Comparison of ENCODE assay signal across 17 cellular contexts in the genomic region with DNA sequence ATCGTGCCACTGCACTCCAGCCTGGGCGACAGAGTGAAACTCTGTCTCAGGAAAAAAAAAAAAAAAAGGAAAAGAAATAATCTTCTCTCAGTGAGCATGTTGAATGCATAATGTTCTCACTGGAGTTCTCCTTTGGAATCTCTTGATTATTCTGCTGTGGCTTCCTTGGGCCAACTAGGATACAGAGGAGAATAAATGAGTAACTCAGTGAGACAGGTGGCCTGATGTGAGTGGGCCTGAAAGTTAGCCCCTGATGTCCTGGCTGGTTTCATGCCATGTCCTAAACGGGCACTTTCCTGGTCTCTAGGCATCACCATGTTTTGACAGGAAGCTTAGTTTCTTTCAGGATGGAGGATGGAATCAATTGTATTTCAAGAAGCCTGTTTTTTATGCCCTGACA.
DNase-seq lines count a peak whose midpoint lies in the region; ATAC-seq, FAIRE-seq and TF ChIP-seq lines count a peak whose summit lies in the region.
"Had no signal": no experiment of that assay in that cellular context is flagged by ENCODE, and none has a peak within 500 bp of the region (broad histone marks: within the 10 kb centered on the region; RNA-seq: fewer than 3 reads in every experiment).

No MANE protein-coding gene starts in this region.

- TF ChIP-seq CTCF in SK-N-SH (IDR thresholded peaks at IDR 0.05) (no peak), endothelial cell of umbilical vein (IDR thresholded peaks at IDR 0.05; ENCODE audit: extremely low read depth in 1 of 2, insufficient read depth in 1 of 2, low read depth in 1 of 2, low read length in 2 of 2) (no peak), upper lobe of right lung (IDR thresholded peaks at IDR 0.05) (no peak), GM20000 (IDR thresholded peaks at IDR 0.05; ENCODE audit: extremely low read depth, missing control alignments) (no peak)

- H3K4me2 ChIP-seq in SK-N-SH (no peak overlapping the region), endothelial cell of umbilical vein (ENCODE audit: insufficient read depth, low read length) (peak overlapping the region; percentile 88)

- H3K9me1 ChIP-seq in endothelial cell of umbilical vein (replicated peaks; ENCODE audit: control insufficient read depth, extremely low read depth, insufficient read depth, low read length): no peaks in the 10 kb centered on the region

- H3K9me3 ChIP-seq in SK-N-SH: no peaks in the 10 kb centered on the region
- no peaks in the 10 kb centered on the region for H3K9me3 ChIP-seq in endothelial cell of umbilical vein (replicated peaks; ENCODE audit: control insufficient read depth, insufficient read depth, low read length)
- H3K9me3 ChIP-seq in muscle layer of duodenum (ENCODE audit: control insufficient read depth in 1 of 2, low read length in 2 of 2): no peaks in the 10 kb centered on the region
- no peaks in the 10 kb centered on the region for H3K9me3 ChIP-seq in upper lobe of right lung
- H3K9me3 ChIP-seq: right lobe of liver had no signal

- H3K27ac ChIP-seq in SK-N-SH (ENCODE audit: low read depth in 2 of 2, low read length in 1 of 2): no peak overlapping the region
- H3K27ac ChIP-seq in endothelial cell of umbilical vein (ENCODE audit: insufficient read depth, low read depth, low read length): peak overlapping the region; percentile 88
- H3K27ac ChIP-seq in muscle layer of duodenum (ENCODE audit: low read length): peak overlapping the region; percentile 34
- peak overlapping the region; percentile 70 for H3K27ac ChIP-seq in upper lobe of right lung
- H3K27ac ChIP-seq: brain microvascular endothelial cell had no signal

- TF ChIP-seq POLR2A in endothelial cell of umbilical vein (IDR thresholded peaks at IDR 0.05; ENCODE audit: low read depth, low read length): no peak

- no peak for TF ChIP-seq RAD21 in SK-N-SH (IDR thresholded peaks at IDR 0.05; ENCODE audit: low read length)

- H2AFZ ChIP-seq in SK-N-SH (ENCODE audit: low read depth) (no peak overlapping the region), endothelial cell of umbilical vein (ENCODE audit: low read depth, low read length) (peak overlapping the region; percentile 73)

- no peak for FAIRE-seq in endothelial cell of umbilical vein (lab: Jason Lieb, UNC)
- FAIRE-seq: endometrium had no signal

- H3K36me3 ChIP-seq in SK-N-SH (replicated peaks in 1 of 2; ENCODE audit: control insufficient read depth in 1 of 2, insufficient read depth in 2 of 2, low read length in 1 of 2) (no peaks in the 10 kb centered on the region), endothelial cell of umbilical vein (ENCODE audit: control insufficient read depth in 2 of 2, extremely low read depth in 1 of 2, insufficient read depth in 2 of 2, low read length in 2 of 2) (no peaks in the 10 kb centered on the region), muscle layer of duodenum (ENCODE audit: control insufficient read depth in 1 of 2, insufficient read depth in 2 of 2, low read length in 2 of 2) (no peaks in the 10 kb centered on the region), upper lobe of right lung (no peaks in the 10 kb centered on the region)
- H3K36me3 ChIP-seq: brain microvascular endothelial cell, right lobe of liver had no signal

- 94% methylated on average over 3 of the region's 3 CpGs for WGBS in SK-N-SH (ENCODE audit: low lambda C conversion rate)

- intact Hi-C loops in endothelial cell of umbilical vein (cut with micrococcal nuclease) (loop anchor here (2.0 kb wide), 2 partner anchors 16 to 60 kb away; no protein-coding TSS in a partner anchor), upper lobe of right lung (cut with DNase I) (no loop called here)

- no peaks in the 10 kb centered on the region for H3K27me3 ChIP-seq in SK-N-SH (ENCODE audit: insufficient read depth)
- H3K27me3 ChIP-seq in endothelial cell of umbilical vein (ENCODE audit: control insufficient read depth in 2 of 2, insufficient read depth in 2 of 2, low read length in 2 of 2): no peaks in the 10 kb centered on the region
- no peaks in the 10 kb centered on the region for H3K27me3 ChIP-seq in muscle layer of duodenum (ENCODE audit: low read depth, low read length)
- H3K27me3 ChIP-seq in upper lobe of right lung: no peaks in the 10 kb centered on the region
- H3K27me3 ChIP-seq: brain microvascular endothelial cell, right lobe of liver had no signal

- dilution Hi-C loops in endothelial cell of umbilical vein (cut with MboI; ENCODE audit: extremely low pct_ligation_motif_present, low sequenced_read_pairs): no loop called here

- H3K79me2 ChIP-seq in SK-N-SH (ENCODE audit: insufficient read depth) (no peaks in the 10 kb centered on the region), endothelial cell of umbilical vein (ENCODE audit: control insufficient read depth, insufficient read depth, low read length) (no peaks in the 10 kb centered on the region)

- H3K9me2 ChIP-seq in SK-N-SH: no peaks in the 10 kb centered on the region

- peak; percentile 25; the same call in 1 of the 3 replicates for ATAC-seq in SK-N-SH treated with all-trans-retinoic acid at 6 μM for 48 hours
- peak; percentile 32 for ATAC-seq in upper lobe of right lung
- ATAC-seq in GM19324 (IDR thresholded peaks at IDR 0.05; ENCODE audit: low FRiP score, unreplicated experiment): no peak
- ATAC-seq: T-helper 17 cell had no signal

- no TSS peak for BruUV-seq in endothelial cell of umbilical vein (replicated peaks; lab: Mats Ljungman, UMichigan)

- no peak for DNase-seq in SK-N-SH
- DNase-seq in endothelial cell of umbilical vein (ENCODE audit: low read depth, low spot score): no peak
- no peak for DNase-seq in upper lobe of right lung
- no peak for DNase-seq in DMS53 treated with DMSO at 0.1 percent for 48 hours (lab: John Stamatoyannopoulos, UW; ENCODE audit: unreplicated experiment)
- no peak for DNase-seq in GM20000 (ENCODE audit: low spot score)
- DNase-seq: 8988T; activated CD4-positive, alpha-beta memory T cell treated with anti-CD3 and anti-CD28 coated beads, Interleukin-2, amount 10 ng/mL, durations not matched to agents 7 days and 5 days; activated gamma-delta T cell treated with Interleukin-2 at 50 U/mL for 16 hours; brain microvascular endothelial cell; MM.1S; NCI-H2171; right lobe of liver; T-helper 17 cell had no signal

- no peaks in the 10 kb centered on the region for H3F3A ChIP-seq in SK-N-SH (replicated peaks; ENCODE audit: insufficient read depth)

- CTCF ChIA-PET in SK-N-SH (lab: Yijun Ruan, JAX) (interaction anchor here (1.0 to 1.2 kb wide), 3 partner anchors 9 to 231 kb away, joined by 3 to 4 read pairs (median 3); no protein-coding TSS in a partner anchor), endothelial cell of umbilical vein (lab: Charles Lee) (interaction anchor here (1.2 to 2.0 kb wide), 10 partner anchors 11 to 71 kb away, joined by 3 to 7 read pairs (median 4); no protein-coding TSS in a partner anchor)

- H3K4me3 ChIP-seq in SK-N-SH (ENCODE audit: low read depth in 2 of 2, low read length in 1 of 2): no peak overlapping the region
- H3K4me3 ChIP-seq in endothelial cell of umbilical vein (replicated peaks in 1 of 3; ENCODE audit: insufficient read depth in 1 of 3, low read depth in 1 of 3, low read length in 3 of 3): peak overlapping the region in 1 of 3 experiments; percentile 50
- H3K4me3 ChIP-seq in muscle layer of duodenum (ENCODE audit: low read depth in 1 of 2, low read length in 2 of 2): peak overlapping the region in 1 of 2 donors; percentile 8
- no peak overlapping the region for H3K4me3 ChIP-seq in upper lobe of right lung
- H3K4me3 ChIP-seq: right lobe of liver had no signal

- peaks cover 0 to 7% of the 10 kb centered on the region in 2 experiments; a peak in 2 of 4 replicates for H3K4me1 ChIP-seq in SK-N-SH (ENCODE audit: control insufficient read depth in 1 of 2, insufficient read depth in 2 of 2, low read depth in 1 of 2, low read length in 1 of 2)
- H3K4me1 ChIP-seq in endothelial cell of umbilical vein (ENCODE audit: control insufficient read depth, extremely low read depth, insufficient read depth, low read length): peaks cover 21% of the 10 kb centered on the region
- no peaks in the 10 kb centered on the region for H3K4me1 ChIP-seq in muscle layer of duodenum (ENCODE audit: control insufficient read depth in 1 of 2, insufficient read depth in 2 of 2, low read length in 2 of 2)
- peaks cover 18% of the 10 kb centered on the region for H3K4me1 ChIP-seq in upper lobe of right lung
- H3K4me1 ChIP-seq: right lobe of liver had no signal

- H3K9ac ChIP-seq in SK-N-SH (no peak overlapping the region), endothelial cell of umbilical vein (replicated peaks; ENCODE audit: extremely low read depth, insufficient read depth, low read length) (peak overlapping the region; percentile 62)

- TF ChIP-seq EP300 in SK-N-SH (IDR thresholded peaks at IDR 0.05; ENCODE audit: borderline replicate concordance in 1 of 2, low read depth in 1 of 2, low read length in 1 of 2): no peak

- H4K20me1 ChIP-seq in SK-N-SH (ENCODE audit: insufficient read depth): no peaks in the 10 kb centered on the region
- no peaks in the 10 kb centered on the region for H4K20me1 ChIP-seq in endothelial cell of umbilical vein (replicated peaks; ENCODE audit: control insufficient read depth, extremely low read depth, insufficient read depth, low read length)

- POLR2A ChIA-PET in SK-N-SH (lab: Yijun Ruan, JAX): no interaction called here
- POLR2A ChIA-PET in endothelial cell of umbilical vein (lab: Charles Lee): no interaction called here

TF ChIP-seq in SK-N-SH, 30 proteins besides CTCF, POLR2A, EP300 and RAD21 (continues in another document):
- TF ChIP-seq, protein P1, sequence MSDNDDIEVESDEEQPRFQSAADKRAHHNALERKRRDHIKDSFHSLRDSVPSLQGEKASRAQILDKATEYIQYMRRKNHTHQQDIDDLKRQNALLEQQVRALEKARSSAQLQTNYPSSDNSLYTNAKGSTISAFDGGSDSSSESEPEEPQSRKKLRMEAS (IDR thresholded peaks at IDR 0.05; ENCODE audit: low read depth): no peak
- TF ChIP-seq TEAD4 (IDR thresholded peaks at IDR 0.05; ENCODE audit: borderline replicate concordance, insufficient read depth): no peak

TF ChIP-seq in endothelial cell of umbilical vein, 7 proteins besides CTCF, POLR2A, EP300 and RAD21:
- TF ChIP-seq FOS (IDR thresholded peaks at IDR 0.05; ENCODE audit: borderline replicate concordance, insufficient read depth, low read length): no peak
- TF ChIP-seq POLR2AphosphoS5 (IDR thresholded peaks at IDR 0.05; ENCODE audit: insufficient read depth, low read depth, low read length): no peak
- no peak for TF ChIP-seq JUN (IDR thresholded peaks at IDR 0.05; ENCODE audit: borderline replicate concordance, insufficient read depth, insufficient read length, low read depth)

Comparison
In these comparisons a context has a peak if more than half of its experiments do, and no peak if none do; other contexts are left out.
1. H3K27ac ChIP-seq: peak in endothelial cell of umbilical vein (single experiment), muscle layer of duodenum (single experiment) and upper lobe of right lung (single experiment); none in SK-N-SH (0 of 2).